Comparison of ENCODE assay signal across 10 cellular contexts in the genomic region with DNA sequence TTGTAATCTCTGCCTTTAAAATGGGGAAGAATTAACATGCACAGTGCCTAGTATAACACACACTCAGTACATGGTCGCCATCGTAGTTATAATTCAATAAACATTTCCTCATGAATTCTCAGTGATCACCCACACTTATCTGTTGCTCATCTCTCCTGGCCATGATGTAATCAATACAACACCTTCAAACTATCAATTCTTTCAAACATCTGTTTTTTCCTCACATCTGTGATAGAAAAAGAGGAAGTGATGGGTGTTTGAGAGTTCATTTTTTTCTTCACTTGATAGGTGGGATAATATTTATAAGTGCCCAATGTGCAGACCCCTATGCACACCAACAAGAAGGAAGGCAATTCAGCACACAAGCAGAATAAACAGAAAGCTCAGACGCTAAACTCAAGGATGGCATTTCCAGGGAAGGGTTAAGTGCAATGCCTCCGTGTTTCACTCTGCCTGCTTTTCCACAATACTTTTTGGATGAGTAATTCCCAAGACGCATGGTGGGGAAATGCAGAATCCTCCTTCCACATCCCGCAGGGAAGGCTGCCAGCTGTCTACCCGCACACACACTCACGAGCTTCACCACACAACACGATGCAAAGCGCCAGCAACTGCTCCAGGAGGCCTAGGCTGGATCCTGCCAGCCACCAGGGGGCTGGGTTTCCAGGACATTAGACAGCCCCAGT.
DNase-seq lines count a peak whose midpoint lies in the region; ATAC-seq and TF ChIP-seq lines count a peak whose summit lies in the region.
"Had no signal": no experiment of that assay in that cellular context is flagged by ENCODE, and none has a peak within 500 bp of the region (broad histone marks: within the 10 kb centered on the region; RNA-seq: fewer than 3 reads in every experiment).

No MANE protein-coding gene starts in this region.

- intact Hi-C loops in psoas muscle (cut with DNase I), result loop anchor here in 1 of 2 donors (10.0 kb wide), 2 partner anchors 336 to 626 kb away; no protein-coding TSS in a partner anchor

- no peaks in the 10 kb centered on the region for H3K9me3 ChIP-seq in psoas muscle

- H3K36me3 ChIP-seq in psoas muscle (ENCODE audit: insufficient read depth in 1 of 2, low read depth in 1 of 2), result no peaks in the 10 kb centered on the region

- WGBS in psoas muscle, 3 donors, result 36 to 43% (median 38%) methylated on average over 10 of the region's 10 CpGs

- H3K4me3 ChIP-seq in psoas muscle, result no peak overlapping the region

- ATAC-seq in SK-N-SH treated with all-trans-retinoic acid at 6 μM for 48 hours, result peak; percentile 87
- ATAC-seq in psoas muscle, result peak in 3 of 4 donors; percentile 29 to 38 (median 31)

- H3K4me1 ChIP-seq in psoas muscle, result peaks cover 73% of the 10 kb centered on the region

- peak overlapping the region; percentile 32 for H3K27ac ChIP-seq in psoas muscle
- H3K27ac ChIP-seq: 22Rv1, VCaP had no signal

- peak; percentile 26 for DNase-seq in DMS53 (lab: John Stamatoyannopoulos, UW)
- no peak for DNase-seq in DMS53 treated with DMSO at 0.1 percent for 48 hours (lab: John Stamatoyannopoulos, UW; ENCODE audit: unreplicated experiment)
- peak; percentile 91 for DNase-seq in foreskin melanocyte
- DNase-seq in psoas muscle, result peak; percentile 78 to 81
- DNase-seq in UCSD-AML1 (lab: John Stamatoyannopoulos, UW; ENCODE audit: unreplicated experiment), result no peak
- DNase-seq in stimulated activated CD4-positive, alpha-beta T cell treated with anti-CD3 and anti-CD28 coated beads, Interleukin-12 subunit alpha, Interleukin-12 subunit beta, amount 100 ng/mL, for 4 hours, result no peak
- no peak for DNase-seq in NCI-H510A treated with DMSO at 0.1 percent for 48 hours (lab: John Stamatoyannopoulos, UW)

- no peaks in the 10 kb centered on the region for H3K27me3 ChIP-seq in psoas muscle (ENCODE audit: insufficient read depth in 3 of 3, low read length in 2 of 3)

- TF ChIP-seq CTCF in psoas muscle (IDR thresholded peaks at IDR 0.05), result peak; percentile 40

TF ChIP-seq in SK-N-SH treated with all-trans-retinoic acid at 6 μM for 48 hours, 23 proteins besides CTCF, POLR2A, EP300 and RAD21:
- TF ChIP-seq ZFP3 (CRISPR knock-in tag; IDR thresholded peaks at IDR 0.05) (0 out of 2 replicates have a peak, but pooled peaks have one; percentile 40), RARB (CRISPR knock-in tag; IDR thresholded peaks at IDR 0.05) (0 out of 2 replicates have a peak, but pooled peaks have one; percentile 39), ZNF70 (CRISPR knock-in tag; IDR thresholded peaks at IDR 0.05) (no peak)
- TF ChIP-seq, protein P1, sequence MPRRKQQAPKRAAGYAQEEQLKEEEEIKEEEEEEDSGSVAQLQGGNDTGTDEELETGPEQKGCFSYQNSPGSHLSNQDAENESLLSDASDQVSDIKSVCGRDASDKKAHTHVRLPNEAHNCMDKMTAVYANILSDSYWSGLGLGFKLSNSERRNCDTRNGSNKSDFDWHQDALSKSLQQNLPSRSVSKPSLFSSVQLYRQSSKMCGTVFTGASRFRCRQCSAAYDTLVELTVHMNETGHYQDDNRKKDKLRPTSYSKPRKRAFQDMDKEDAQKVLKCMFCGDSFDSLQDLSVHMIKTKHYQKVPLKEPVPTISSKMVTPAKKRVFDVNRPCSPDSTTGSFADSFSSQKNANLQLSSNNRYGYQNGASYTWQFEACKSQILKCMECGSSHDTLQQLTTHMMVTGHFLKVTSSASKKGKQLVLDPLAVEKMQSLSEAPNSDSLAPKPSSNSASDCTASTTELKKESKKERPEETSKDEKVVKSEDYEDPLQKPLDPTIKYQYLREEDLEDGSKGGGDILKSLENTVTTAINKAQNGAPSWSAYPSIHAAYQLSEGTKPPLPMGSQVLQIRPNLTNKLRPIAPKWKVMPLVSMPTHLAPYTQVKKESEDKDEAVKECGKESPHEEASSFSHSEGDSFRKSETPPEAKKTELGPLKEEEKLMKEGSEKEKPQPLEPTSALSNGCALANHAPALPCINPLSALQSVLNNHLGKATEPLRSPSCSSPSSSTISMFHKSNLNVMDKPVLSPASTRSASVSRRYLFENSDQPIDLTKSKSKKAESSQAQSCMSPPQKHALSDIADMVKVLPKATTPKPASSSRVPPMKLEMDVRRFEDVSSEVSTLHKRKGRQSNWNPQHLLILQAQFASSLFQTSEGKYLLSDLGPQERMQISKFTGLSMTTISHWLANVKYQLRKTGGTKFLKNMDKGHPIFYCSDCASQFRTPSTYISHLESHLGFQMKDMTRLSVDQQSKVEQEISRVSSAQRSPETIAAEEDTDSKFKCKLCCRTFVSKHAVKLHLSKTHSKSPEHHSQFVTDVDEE (CRISPR knock-in tag; IDR thresholded peaks at IDR 0.05), result peak; percentile 52; the same call in 1 of the 2 replicates

Comparison
In these comparisons a context has a peak if more than half of its experiments do, and no peak if none do; other contexts are left out.
1. DNase-seq: peak in DMS53 (single experiment), foreskin melanocyte (single experiment) and psoas muscle (2 of 2); none in DMS53 treated with DMSO at 0.1 percent for 48 hours (single experiment), UCSD-AML1 (single experiment), stimulated activated CD4-positive, alpha-beta T cell treated with anti-CD3 and anti-CD28 coated beads, Interleukin-12 subunit alpha, Interleukin-12 subunit beta, amount 100 ng/mL, for 4 hours (single experiment) and NCI-H510A treated with DMSO at 0.1 percent for 48 hours (single experiment).